Comparison of ENCODE assay signal across 20 cellular contexts in the genomic region with DNA sequence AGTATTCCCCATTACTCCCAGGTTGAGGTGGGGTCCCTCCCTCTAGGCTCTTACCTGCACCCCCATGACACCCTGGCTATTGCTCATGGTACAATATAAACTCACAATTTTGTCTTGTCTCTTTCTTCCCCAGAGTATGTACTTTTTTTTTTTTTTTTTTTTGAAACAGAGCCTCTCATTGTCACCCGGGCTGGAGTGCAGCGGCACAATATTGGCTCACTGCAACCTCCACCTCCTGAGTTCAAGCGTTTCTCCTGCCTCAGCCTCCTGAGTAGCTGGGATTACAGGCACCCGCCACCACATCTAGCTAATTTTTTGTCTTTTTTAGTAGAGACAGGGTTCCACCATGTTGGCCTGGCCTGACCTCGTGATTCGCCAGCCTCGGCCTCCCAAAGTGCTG. TPM values are rescaled to one million over a fixed set of nuclear protein-coding genes. Genes with fewer than 3 reads are reported as not detected.
DNase-seq lines count a peak whose midpoint lies in the region; ATAC-seq, FAIRE-seq and TF ChIP-seq lines count a peak whose summit lies in the region.
"Had no signal": no experiment of that assay in that cellular context is flagged by ENCODE, and none has a peak within 500 bp of the region (broad histone marks: within the 10 kb centered on the region; RNA-seq: fewer than 3 reads in every experiment).

No MANE protein-coding gene starts in this region.

- no peak for TF ChIP-seq POLR2A in K562 (conservative IDR thresholded peaks at IDR 0.05)

- no peak overlapping the region for H4K5ac ChIP-seq in H9 (ENCODE audit: insufficient read length, low read depth, low read length)

- no peak for TF ChIP-seq EP300 in K562 (IDR thresholded peaks at IDR 0.05; ENCODE audit: low read length)

- no peaks in the 10 kb centered on the region for H4K20me1 ChIP-seq in H9 (ENCODE audit: control insufficient read depth, insufficient read depth, insufficient read length)
- peaks cover 54% of the 10 kb centered on the region for H4K20me1 ChIP-seq in K562 (replicated peaks; ENCODE audit: control insufficient read depth, insufficient read depth, low read length)

- WGBS in H9 (ENCODE audit: extremely low coverage, insufficient read length, low lambda C conversion rate) = no CpG with 5 or more reads among the region's 7 CpGs
- WGBS in K562 (ENCODE audit: insufficient coverage, low coverage, missing lambda C conversion rate) = 77% methylated on average over 7 of the region's 7 CpGs

- no peaks in the 10 kb centered on the region for H3K79me1 ChIP-seq in H9 (ENCODE audit: insufficient read depth, low read depth, low read length, poor library complexity, severe bottlenecking)

- POLR2A ChIA-PET in K562 (lab: Yijun Ruan, JAX) = interaction anchor here (0.7 to 4.0 kb wide), 5 partner anchors 8 to 20 kb away, joined by 3 to 24 read pairs (median 4); partner anchors contain the start of gene KANSL1

- no peak overlapping the region for H3K4ac ChIP-seq in H9 (ENCODE audit: low read depth, low read length)

- H2AK5ac ChIP-seq in H9 (ENCODE audit: insufficient read length, low read length) = no peak overlapping the region

- H4K91ac ChIP-seq in H9 (ENCODE audit: insufficient read length, low read depth, low read length) = no peak overlapping the region

- intact Hi-C loops in K562 (cut with micrococcal nuclease) = no loop called here
- intact Hi-C loops in natural killer cell (cut with micrococcal nuclease) = no loop called here

- no peak overlapping the region for H2BK12ac ChIP-seq in H9 (ENCODE audit: insufficient read length, low read depth, low read length)

- no peaks in the 10 kb centered on the region for H3K23me2 ChIP-seq in H9 (ENCODE audit: insufficient read length, low read depth, low read length, poor library complexity, severe bottlenecking)

- H3K27ac Mint-ChIP-seq in CD4-positive, CD25-positive, alpha-beta regulatory T cell = peak overlapping the region; percentile 7 to 88 (median 74)
- peak overlapping the region; percentile 2 to 26 (median 14); a peak in 6 of 7 replicates for H3K27ac Mint-ChIP-seq in H9
- peak overlapping the region; percentile 67 to 73 for H3K27ac Mint-ChIP-seq in natural killer cell
- H3K27ac Mint-ChIP-seq: activated B cell treated with CpG ODN at 0.5 μM for 24 hours had no signal

- peaks cover 9% of the 10 kb centered on the region for H3K36me3 Mint-ChIP-seq in CD4-positive, CD25-positive, alpha-beta regulatory T cell
- H3K36me3 Mint-ChIP-seq in H9 (ENCODE audit: insufficient read depth in 1 of 3, low read depth in 3 of 3) = no peaks in the 10 kb centered on the region
- H3K36me3 Mint-ChIP-seq in natural killer cell = no peaks in the 10 kb centered on the region

- no peak overlapping the region for H3K23ac ChIP-seq in H9 (ENCODE audit: insufficient read length, low read depth, low read length)

- H4K8ac ChIP-seq in H9 (replicated peaks; ENCODE audit: insufficient read length, low read depth, low read length) = no peak overlapping the region

- H3K9ac ChIP-seq in H9 (ENCODE audit: extremely low read depth, insufficient read length, low read length) (no peak overlapping the region), K562 (ENCODE audit: insufficient read depth in 1 of 2, low read depth in 2 of 2, low read length in 2 of 2) (peak overlapping the region in 1 of 2 experiments; percentile 50; a peak in 1 of 4 replicates)

- H3K14ac ChIP-seq in H9 (ENCODE audit: insufficient read depth, low read length) = no peak overlapping the region

- in situ Hi-C loops in K562 (cut with MboI) = no loop called here

- H3K4me1 Mint-ChIP-seq in CD4-positive, CD25-positive, alpha-beta regulatory T cell = peaks cover 50 to 96% (median 81%) of the 10 kb centered on the region in 4 donors
- H3K4me1 Mint-ChIP-seq in H9 (peaks cover 82 to 92% of the 10 kb centered on the region in 2 experiments), natural killer cell (peaks cover 81 to 85% of the 10 kb centered on the region in 2 donors)

- peak overlapping the region; percentile 58 for H3K4me3 ChIP-seq in CD4-positive, CD25-positive, alpha-beta regulatory T cell (ENCODE audit: low read depth, low read length)
- H3K4me3 ChIP-seq in K562 = no peak overlapping the region

- H3K27ac ChIP-seq in CD4-positive, CD25-positive, alpha-beta regulatory T cell (ENCODE audit: insufficient read depth, low read length, poor library complexity, severe bottlenecking) = no peak overlapping the region
- H3K27ac ChIP-seq in H9 (ENCODE audit: insufficient read length, low read depth, low read length) = no peak overlapping the region
- no peak overlapping the region for H3K27ac ChIP-seq in K562 (ENCODE audit: extremely low read depth, low read depth, low read length)

- BruUV-seq in K562 (replicated peaks; lab: Mats Ljungman, UMichigan) = no TSS peak

- CTCF ChIA-PET in K562 (lab: Yijun Ruan, JAX; ENCODE audit: low intra/inter-chr PET ratio) = no interaction called here

- ATAC-seq in CD4-positive, CD25-positive, alpha-beta regulatory T cell (ENCODE audit: low read depth in 2 of 2) = no peak
- ATAC-seq in K562 (no peak), natural killer cell (no peak), HG03135 (IDR thresholded peaks at IDR 0.05; ENCODE audit: unreplicated experiment) (no peak)
- ATAC-seq: right cardiac atrium had no signal

- FAIRE-seq in K562 (lab: Jason Lieb, UNC) = no peak
- FAIRE-seq: endothelial cell of umbilical vein, keratinocyte had no signal

- no peak for TF ChIP-seq RAD21 in K562 (CRISPR knock-in tag; conservative IDR thresholded peaks at IDR 0.05 in 1 of 2, IDR thresholded peaks at IDR 0.05 in 1 of 2)

- peak overlapping the region; percentile 0 to 72 (median 38) for H3K4me3 Mint-ChIP-seq in CD4-positive, CD25-positive, alpha-beta regulatory T cell
- H3K4me3 Mint-ChIP-seq in H9 = peak overlapping the region in 1 of 2 experiments; percentile 3; a peak in 1 of 5 replicates
- H3K4me3 Mint-ChIP-seq in natural killer cell = peak overlapping the region; percentile 35
- H3K4me3 Mint-ChIP-seq: activated B cell treated with CpG ODN at 0.5 μM for 24 hours had no signal

- no peak overlapping the region for H3K56ac ChIP-seq in H9 (ENCODE audit: insufficient read length, low read depth, low read length)

- H2AFZ ChIP-seq in H9 (ENCODE audit: low read length) (no peak overlapping the region), K562 (ENCODE audit: low read depth, low read length) (no peak overlapping the region)

- H3T11ph ChIP-seq in H9 (ENCODE audit: low read length) = no peak overlapping the region

- DNase-seq in CD4-positive, CD25-positive, alpha-beta regulatory T cell = no peak
- no peak for DNase-seq in H9
- DNase-seq in K562 (ENCODE audit: extremely low read depth in 1 of 4, low spot score in 3 of 4) = no peak
- DNase-seq in natural killer cell = no peak
- DNase-seq in stimulated activated CD4-positive, alpha-beta T cell treated with anti-CD3 and anti-CD28 coated beads, Interleukin-12 subunit alpha, Interleukin-12 subunit beta, amount 100 ng/mL, for 4 hours = no peak
- no peak for DNase-seq in NCI-H2029 treated with DMSO at 0.1 percent for 48 hours (lab: John Stamatoyannopoulos, UW)
- DNase-seq: activated B cell treated with CpG ODN at 0.5 μM for 24 hours; activated CD8-positive, alpha-beta memory T cell treated with anti-CD3 and anti-CD28 coated beads for 24 hours; activated effector memory CD4-positive, alpha-beta T cell treated with Interleukin-2 at 50 U/mL for 16 hours; aorta; GDM1; hippocampal formation; NCI-H1105 treated with DMSO at 0.1 percent for 48 hours; NCI-H748 treated with DMSO at 0.1 percent for 48 hours; OCI-M1; right cardiac atrium; SHP77 had no signal

- H2BK20ac ChIP-seq in H9 (ENCODE audit: low read depth, low read length, poor library complexity, severe bottlenecking) = no peak overlapping the region

- no peaks in the 10 kb centered on the region for H3K27me3 Mint-ChIP-seq in CD4-positive, CD25-positive, alpha-beta regulatory T cell
- H3K27me3 Mint-ChIP-seq in H9 (ENCODE audit: low read depth) = no peaks in the 10 kb centered on the region
- no peaks in the 10 kb centered on the region for H3K27me3 Mint-ChIP-seq in natural killer cell (ENCODE audit: low read depth in 2 of 2)
- H3K27me3 Mint-ChIP-seq: activated B cell treated with CpG ODN at 0.5 μM for 24 hours had no signal

- TF ChIP-seq CTCF in H9 (conservative IDR thresholded peaks at IDR 0.05) = no peak
- no peak for TF ChIP-seq CTCF in K562 (IDR thresholded peaks at IDR 0.05 in 2 of 3, conservative IDR thresholded peaks at IDR 0.05 in 1 of 3; ENCODE audit: insufficient read depth in 2 of 3, low read depth in 1 of 3, low read length in 3 of 3)
- TF ChIP-seq CTCF in natural killer cell (IDR thresholded peaks at IDR 0.05) = no peak

- H3K4me2 ChIP-seq in H9 (ENCODE audit: insufficient read depth, insufficient read length, low read length) = no peak overlapping the region
- H3K4me2 ChIP-seq in K562 (ENCODE audit: insufficient read depth, low read length) = peak overlapping the region; percentile 2; the same call in 1 of the 2 replicates

- H3K9me1 ChIP-seq in K562 (ENCODE audit: control insufficient read depth, insufficient read depth, low read length) = peaks cover 4% of the 10 kb centered on the region

- H3K9me3 ChIP-seq in CD4-positive, CD25-positive, alpha-beta regulatory T cell (ENCODE audit: control insufficient read depth in 2 of 2, low read length in 2 of 2) = no peaks in the 10 kb centered on the region
- H3K9me3 ChIP-seq in H9 (ENCODE audit: control insufficient read depth, low read depth, low read length) = no peaks in the 10 kb centered on the region
- H3K9me3 ChIP-seq in K562 (replicated peaks; ENCODE audit: control insufficient read depth, insufficient read depth, low read depth, low read length) = no peaks in the 10 kb centered on the region

- H3K79me2 ChIP-seq in H9 (ENCODE audit: insufficient read depth, low read length) (peaks cover 86% of the 10 kb centered on the region), K562 (ENCODE audit: control insufficient read depth, insufficient read depth, low read length) (peaks cover 100% of the 10 kb centered on the region)

- no peaks in the 10 kb centered on the region for H3K27me3 ChIP-seq in CD4-positive, CD25-positive, alpha-beta regulatory T cell (ENCODE audit: control insufficient read depth, insufficient read depth, low read length)
- H3K27me3 ChIP-seq in H9 (ENCODE audit: insufficient read depth, low read length) (no peaks in the 10 kb centered on the region), K562 (ENCODE audit: control insufficient read depth in 2 of 2, insufficient read depth in 2 of 2, low read length in 2 of 2) (no peaks in the 10 kb centered on the region)

- no peak overlapping the region for H3K18ac ChIP-seq in H9 (ENCODE audit: insufficient read length, low read depth, low read length)

- H2BK120ac ChIP-seq in H9 (ENCODE audit: low read depth, low read length, poor library complexity, severe bottlenecking) = no peak overlapping the region

- no peak overlapping the region for H2BK5ac ChIP-seq in H9 (ENCODE audit: insufficient read length, low read length)

- no peaks in the 10 kb centered on the region for H3K9me3 Mint-ChIP-seq in CD4-positive, CD25-positive, alpha-beta regulatory T cell
- H3K9me3 Mint-ChIP-seq in H9 (no peaks in the 10 kb centered on the region), natural killer cell (no peaks in the 10 kb centered on the region)
- H3K9me3 Mint-ChIP-seq: activated B cell treated with CpG ODN at 0.5 μM for 24 hours had no signal

- H3K36me3 ChIP-seq in CD4-positive, CD25-positive, alpha-beta regulatory T cell (ENCODE audit: control insufficient read depth, insufficient read depth, low read length) = peaks cover 2% of the 10 kb centered on the region
- peaks cover under 1% of the 10 kb centered on the region; the same call in 2 of the 3 replicates for H3K36me3 ChIP-seq in K562 (ENCODE audit: control insufficient read depth, insufficient read depth, low read length)

- no peak overlapping the region for H2BK15ac ChIP-seq in H9 (ENCODE audit: low read depth, low read length)

- H3K4me1 ChIP-seq in CD4-positive, CD25-positive, alpha-beta regulatory T cell (ENCODE audit: control insufficient read depth, insufficient read depth, low read length, poor library complexity, severe bottlenecking) = peaks cover 97% of the 10 kb centered on the region
- H3K4me1 ChIP-seq in H9 (ENCODE audit: insufficient read depth, low read length) (peaks cover 10% of the 10 kb centered on the region), K562 (replicated peaks in 1 of 2; ENCODE audit: control insufficient read depth in 2 of 2, insufficient read depth in 2 of 2, low read length in 2 of 2) (peaks cover 45 to 70% of the 10 kb centered on the region in 2 experiments)

RNA-seq across cellular contexts. Expression of gene KANSL1, which starts 8.5 kb away (rescaled TPM):
- total RNA-seq in CD4-positive, CD25-positive, alpha-beta regulatory T cell = 295 TPM
- 10 to 100 TPM in 3 of 4 donors, 1 to 10 TPM in 1; 9.1 to 14.1 (median 11.3) TPM for polyA plus RNA-seq in CD4-positive, CD25-positive, alpha-beta regulatory T cell
- 110 and 114 TPM in 2 replicates for total RNA-seq in H9 (2021)
- total RNA-seq in K562 (2011; cell fraction: chromatin; rRNA removed; ENCODE audit: low replicate concordance) = 361 and 617 TPM in 2 replicates
- 177 and 226 TPM in 2 replicates for total RNA-seq in K562 (2011; cell fraction: nucleolus; rRNA removed)
- total RNA-seq in K562 (2011; cell fraction: nucleoplasm; rRNA removed) = 302 and 371 TPM in 2 replicates
- 30.5 and 34.6 TPM in 2 replicates for total RNA-seq in K562 (2014; rRNA removed)
- 44.4 and 53.2 TPM in 2 replicates for total RNA-seq in K562 (2014; rRNA removed; fragmentation: Illumina TruSeq; extraction: Trizol)
- total RNA-seq in K562 (2015; rRNA removed; fragmentation: Illumina TruSeq; extraction: Trizol) = 43.8 and 44.0 TPM in 2 replicates
- total RNA-seq in K562 (2021) = 49.3 and 55.4 TPM in 2 replicates
- 22.4 and 25.8 TPM in 2 replicates for polyA plus RNA-seq in K562 (2011; rRNA removed)
- polyA plus RNA-seq in K562 (2011; cell fraction: cytosol; rRNA removed) = 10.5 and 22.5 TPM in 2 replicates
- polyA plus RNA-seq in K562 (2011; cell fraction: nucleus; rRNA removed) = 79.8 and 89.1 TPM in 2 replicates
- polyA plus RNA-seq in K562 (2012) = 17.0 and 24.8 TPM in 2 replicates
- 22.9 and 25.5 TPM in 2 replicates for polyA plus RNA-seq in K562 (2014; fragmentation: Illumina TruSeq; extraction: Trizol)
- 1 to 10 TPM; 3.6 to 6.9 TPM for polyA plus RNA-seq in K562 (2014; fragmentation: Nextera tagmentation; extraction: Ambion mirVana)
- polyA plus RNA-seq in K562 (2014; rRNA removed) = 22.0 and 31.8 TPM in 2 replicates
- polyA minus RNA-seq in K562 (2011; rRNA and poly(A)+ RNA removed) = 144 and 185 TPM in 2 replicates
- polyA minus RNA-seq in K562 (2011; cell fraction: cytosol; rRNA and poly(A)+ RNA removed) = 47.2 and 57.3 TPM in 2 replicates
- 115 and 196 TPM in 2 replicates for polyA minus RNA-seq in K562 (2011; cell fraction: nucleus; rRNA and poly(A)+ RNA removed)
- 100 to 1,000 TPM; 202 to 240 (median 220) TPM for total RNA-seq in natural killer cell

Comparison
In these comparisons a context has a peak if more than half of its experiments do, and no peak if none do; other contexts are left out.
1. H3K27ac Mint-ChIP-seq: peak in every context shown above with its lines; median percentile 74 in CD4-positive, CD25-positive, alpha-beta regulatory T cell; 70 in natural killer cell; 14 in H9.